ENCODE assay signal across 23 cellular contexts in the genomic region with DNA sequence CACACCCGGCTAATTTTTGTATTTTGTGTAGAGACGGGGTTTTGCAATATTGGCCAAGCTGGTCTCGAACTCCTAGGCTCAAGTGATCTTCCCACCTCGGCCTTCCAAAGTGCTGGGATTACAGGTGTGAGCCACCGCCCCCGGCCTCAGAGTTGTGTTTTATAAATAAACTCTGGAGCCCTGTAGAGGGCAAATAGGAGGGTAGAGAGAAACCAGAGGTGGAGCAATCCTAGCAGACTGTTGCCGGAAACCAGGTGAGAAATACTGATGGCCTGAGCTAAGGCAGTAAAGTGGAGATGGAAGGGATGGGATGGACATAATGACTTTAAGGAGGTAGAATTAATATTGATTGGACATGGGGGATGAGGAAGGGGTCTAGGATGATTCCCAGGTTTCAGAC. TPM values are rescaled to one million over a fixed set of nuclear protein-coding genes. Genes with fewer than 3 reads are reported as not detected.
"Had no signal": no experiment of that assay in that cellular context is flagged by ENCODE, and none has a peak within 500 bp of the region (broad histone marks: within the 10 kb centered on the region; RNA-seq: fewer than 3 reads in every experiment).

No MANE protein-coding gene starts in this region.

- H3K36me3 ChIP-seq: MG63, SJCRH30 had no signal

- H3K27ac ChIP-seq: RWPE1, SJCRH30 had no signal

- H3K4me3 ChIP-seq: MG63, SJCRH30 had no signal

- H3K27me3 ChIP-seq: MG63, SJCRH30 had no signal

- ATAC-seq: SK-N-SH treated with all-trans-retinoic acid at 6 μM for 48 hours had no signal

- DNase-seq: IMR-90, Karpas-422, KG1, MG63, NCI-H1092, NCI-H1105 treated with DMSO at 0.1 percent for 48 hours, NCI-H1417 treated with DMSO at 0.1 percent for 48 hours, NCI-H146, NCI-H1694 treated with DMSO at 0.1 percent for 48 hours, NCI-H1930, NCI-H2081, NCI-H2107, NCI-H2227 treated with DMSO at 0.1 percent for 48 hours, NCI-H446, NCI-H510A, NCI-H524 treated with DMSO at 0.1 percent for 48 hours, NCI-H69, NCI-H774, SHP77 treated with DMSO at 0.1 percent for 48 hours, SJCRH30 had no signal

RNA-seq across cellular contexts. Expression of a gene that starts 2.7 kb away (rescaled TPM):
- total RNA-seq: HT-29 had no signal
